8 cellular contexts compared by ENCODE assay signal in the genomic region with DNA sequence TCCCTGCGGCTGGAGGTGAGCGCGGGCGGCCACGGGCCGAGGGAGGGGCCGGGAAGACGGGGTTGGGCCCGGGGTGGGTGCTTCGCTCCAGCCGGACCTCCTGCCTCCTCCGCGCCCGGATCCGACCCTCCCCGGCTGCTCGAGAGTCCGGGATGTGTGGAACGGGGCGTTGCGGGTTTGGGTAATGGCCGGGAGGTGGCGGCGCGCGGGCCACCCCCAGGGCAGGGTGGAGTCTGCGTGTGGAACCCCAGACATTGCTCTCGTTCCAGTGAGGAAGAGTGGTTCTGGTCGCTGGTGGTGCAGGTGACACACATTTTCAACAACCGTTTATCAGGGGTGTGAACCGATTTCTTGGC. TPM values are rescaled to one million over a fixed set of nuclear protein-coding genes. Genes with fewer than 3 reads are reported as not detected.
A peak's percentile ranks its signal among the peaks of the same experiment; 100 is the strongest.
DNase-seq lines count a peak whose midpoint lies in the region; ATAC-seq and TF ChIP-seq lines count a peak whose summit lies in the region.

No MANE protein-coding gene starts in this region.

- peaks cover 52% of the 10 kb centered on the region for H4K20me1 ChIP-seq in BLaER1

- ATAC-seq in GM18868 (IDR thresholded peaks at IDR 0.05; ENCODE audit: unreplicated experiment), result peak; percentile 47
- ATAC-seq in HG03103 (IDR thresholded peaks at IDR 0.05; ENCODE audit: low read depth, unreplicated experiment), result peak; percentile 36
- peak; percentile 53 to 62 (median 57) for ATAC-seq in right lobe of liver

- peak overlapping the region; percentile 92 for H3K4me2 ChIP-seq in BLaER1

- TF ChIP-seq CTCF in right lobe of liver (IDR thresholded peaks at IDR 0.05), result peak in 2 of 4 donors; percentile 16 to 20

- H3K9me3 ChIP-seq in BLaER1 (no peaks in the 10 kb centered on the region), SJCRH30 (replicated peaks) (no peaks in the 10 kb centered on the region), right lobe of liver (no peaks in the 10 kb centered on the region)

- TF ChIP-seq POLR2A in right lobe of liver (IDR thresholded peaks at IDR 0.05), result no peak

- H3K36me3 ChIP-seq in BLaER1, result peaks cover 14% of the 10 kb centered on the region
- peaks cover 1% of the 10 kb centered on the region; the same call in 1 of the 2 replicates for H3K36me3 ChIP-seq in SJCRH30
- no peaks in the 10 kb centered on the region for H3K36me3 ChIP-seq in right lobe of liver

- H3K4me3 ChIP-seq in BLaER1, result peak overlapping the region; percentile 88
- peak overlapping the region; percentile 89 for H3K4me3 ChIP-seq in SJCRH30
- peak overlapping the region; percentile 86 to 94 (median 91) for H3K4me3 ChIP-seq in right lobe of liver

- DNase-seq in SJCRH30, result no peak
- peak; percentile 34 for DNase-seq in cerebellar cortex (ENCODE audit: low spot score)
- DNase-seq in right lobe of liver, result peak; percentile 66 to 73 (median 67)
- DNase-seq in stimulated activated CD8-positive, alpha-beta memory T cell treated with anti-CD3 and anti-CD28 coated beads, Interleukin-7, amount 100 ng/mL, for 24 hours (ENCODE audit: low read depth), result peak; percentile 8
- no peak for DNase-seq in COR-L47 (lab: John Stamatoyannopoulos, UW)

- 0% methylated on average over 4 of the region's 31 CpGs for WGBS in right lobe of liver (ENCODE audit: insufficient coverage, low coverage, low lambda C conversion rate, missing lambda C conversion rate)

- H3K27me3 ChIP-seq in BLaER1 (no peaks in the 10 kb centered on the region), SJCRH30 (no peaks in the 10 kb centered on the region), right lobe of liver (no peaks in the 10 kb centered on the region)

- H3K27ac ChIP-seq in BLaER1 (peak overlapping the region; percentile 91), SJCRH30 (peak overlapping the region; percentile 86), right lobe of liver (peak overlapping the region; percentile 95 to 96 (median 95))

- H3K4me1 ChIP-seq in BLaER1 (peaks cover 36% of the 10 kb centered on the region), SJCRH30 (peaks cover 8% of the 10 kb centered on the region), right lobe of liver (peaks cover 0 to 17% (median 5%) of the 10 kb centered on the region in 4 donors)

- H3K9ac ChIP-seq in BLaER1, result peak overlapping the region; percentile 92

- intact Hi-C loops in right lobe of liver (cut with DNase I), result no loop called here

RNA-seq across cellular contexts. Expression of a gene that starts 38.8 kb away (rescaled TPM):
- total RNA-seq in SJCRH30 (2014; rRNA removed; shearing (Covaris generic)), result 30.7 and 34.6 TPM in 2 replicates
- 10 to 100 TPM; 22.0 to 40.1 (median 33.8) TPM for total RNA-seq in right lobe of liver

Comparison
In these comparisons a context has a peak if more than half of its experiments do, and no peak if none do; other contexts are left out.
1. DNase-seq: peak in cerebellar cortex (single experiment), right lobe of liver (3 of 3) and stimulated activated CD8-positive, alpha-beta memory T cell treated with anti-CD3 and anti-CD28 coated beads, Interleukin-7, amount 100 ng/mL, for 24 hours (single experiment); none in SJCRH30 (0 of 2) and COR-L47 (single experiment).
2. Peak in every context shown above with its lines, with median percentiles within 50 percentile points of each other: H3K27ac ChIP-seq, H3K4me3 ChIP-seq and ATAC-seq.